16 cellular contexts compared by ENCODE assay signal in genomic region chr7:4699897-4700296, GRCh38. TPM values are rescaled to one million over a fixed set of nuclear protein-coding genes. Genes with fewer than 3 reads are reported as not detected.
DNase-seq lines count a peak whose midpoint lies in the region; ATAC-seq, FAIRE-seq and TF ChIP-seq lines count a peak whose summit lies in the region.
"Had no signal": no experiment of that assay in that cellular context is flagged by ENCODE, and none has a peak within 500 bp of the region (broad histone marks: within the 10 kb centered on the region; RNA-seq: fewer than 3 reads in every experiment).

No MANE protein-coding gene starts in this region.

- no peaks in the 10 kb centered on the region for H3K9me3 ChIP-seq in kidney (ENCODE audit: control insufficient read depth in 1 of 2, low read length in 2 of 2)
- H3K9me3 ChIP-seq: testis had no signal

- no peaks in the 10 kb centered on the region for H3K9me3 Mint-ChIP-seq in stimulated activated effector memory CD8-positive, alpha-beta T cell treated with anti-CD3 and anti-CD28 coated beads, Interleukin-12 subunit alpha, Interleukin-12 subunit beta, amount 100 ng/mL, for 72 hours
- H3K9me3 Mint-ChIP-seq: activated naive CD4-positive, alpha-beta T cell treated with anti-CD3 and anti-CD28 coated beads, Interleukin-2, amount 50 U/mL, for 72 hours had no signal

- H3K4me3 Mint-ChIP-seq in stimulated activated effector memory CD8-positive, alpha-beta T cell treated with anti-CD3 and anti-CD28 coated beads, Interleukin-12 subunit alpha, Interleukin-12 subunit beta, amount 100 ng/mL, for 72 hours, result no peak overlapping the region

- H3K36me3 ChIP-seq in kidney (ENCODE audit: control insufficient read depth in 1 of 2, insufficient read depth in 2 of 2, low read length in 2 of 2), result no peaks in the 10 kb centered on the region

- H3K27ac Mint-ChIP-seq in stimulated activated effector memory CD8-positive, alpha-beta T cell treated with anti-CD3 and anti-CD28 coated beads, Interleukin-12 subunit alpha, Interleukin-12 subunit beta, amount 100 ng/mL, for 72 hours, result peak overlapping the region; percentile 56

- H3K36me3 Mint-ChIP-seq in stimulated activated effector memory CD8-positive, alpha-beta T cell treated with anti-CD3 and anti-CD28 coated beads, Interleukin-12 subunit alpha, Interleukin-12 subunit beta, amount 100 ng/mL, for 72 hours, result no peaks in the 10 kb centered on the region
- H3K36me3 Mint-ChIP-seq: activated naive CD4-positive, alpha-beta T cell treated with anti-CD3 and anti-CD28 coated beads, Interleukin-2, amount 50 U/mL, for 72 hours had no signal

- TF ChIP-seq CTCF in kidney (IDR thresholded peaks at IDR 0.05; ENCODE audit: borderline replicate concordance, extremely low read depth, insufficient read depth), result no peak

- DNase-seq in DMS53 treated with DMSO at 0.1 percent for 48 hours (lab: John Stamatoyannopoulos, UW; ENCODE audit: unreplicated experiment) (peak; percentile 72), NCI-H510A (lab: John Stamatoyannopoulos, UW) (peak; percentile 31), kidney (peak; percentile 45), GM19238 (ENCODE audit: insufficient read length, low spot score) (no peak), NCI-H2081 treated with DMSO at 0.1 percent for 48 hours (lab: John Stamatoyannopoulos, UW) (no peak), T-helper 2 cell (no peak)
- DNase-seq in stimulated activated effector memory CD8-positive, alpha-beta T cell treated with anti-CD3 and anti-CD28 coated beads, Interleukin-12 subunit alpha, Interleukin-12 subunit beta, amount 100 ng/mL, for 72 hours (ENCODE audit: low spot score in 2 of 2), result no peak
- DNase-seq: Calu3; glutamatergic neuron; NCI-H187 treated with DMSO at 0.1 percent for 48 hours; NK-92 treated with Interleukin-12 subunit alpha and Interleukin-12 subunit beta, amount 100 ng/mL, for 24 hours; T-helper 9 cell; testis had no signal

- no peak for ATAC-seq in stimulated activated effector memory CD8-positive, alpha-beta T cell treated with anti-CD3 and anti-CD28 coated beads, Interleukin-12 subunit alpha, Interleukin-12 subunit beta, amount 100 ng/mL, for 72 hours
- no peak for ATAC-seq in GM21825 (IDR thresholded peaks at IDR 0.05; ENCODE audit: unreplicated experiment)

- no peak overlapping the region for H3K9ac ChIP-seq in kidney (ENCODE audit: low read length in 2 of 2)

- H3K4me1 ChIP-seq in kidney (ENCODE audit: control insufficient read depth in 1 of 2, insufficient read depth in 1 of 2, low read depth in 1 of 2, low read length in 2 of 2), result peaks cover 0 to 5% of the 10 kb centered on the region in 2 donors

- no peak overlapping the region for H3K27ac ChIP-seq in kidney (ENCODE audit: low read depth in 2 of 2, low read length in 2 of 2)

- H3K4me1 Mint-ChIP-seq in stimulated activated effector memory CD8-positive, alpha-beta T cell treated with anti-CD3 and anti-CD28 coated beads, Interleukin-12 subunit alpha, Interleukin-12 subunit beta, amount 100 ng/mL, for 72 hours, result peaks cover 40% of the 10 kb centered on the region

- FAIRE-seq in kidney (lab: Jason Lieb, UNC), result no peak
- FAIRE-seq: HTR-8/SVneo had no signal

- no peak overlapping the region for H3K4me3 ChIP-seq in kidney (ENCODE audit: low read length in 2 of 2)
- H3K4me3 ChIP-seq: testis had no signal

- intact Hi-C loops in kidney (cut with DNase I), result no loop called here

RNA-seq across cellular contexts. Expression of gene FOXK1, which starts 17.8 kb away (rescaled TPM):
- 44.2 TPM for total RNA-seq in kidney
- 3.9 TPM for polyA plus RNA-seq in kidney (ENCODE audit: insufficient read depth, low read depth, low replicate concordance)

Comparison
In these comparisons a context has a peak if more than half of its experiments do, and no peak if none do; other contexts are left out.
1. DNase-seq: peak in DMS53 treated with DMSO at 0.1 percent for 48 hours (single experiment), NCI-H510A (single experiment) and kidney (single experiment); none in stimulated activated effector memory CD8-positive, alpha-beta T cell treated with anti-CD3 and anti-CD28 coated beads, Interleukin-12 subunit alpha, Interleukin-12 subunit beta, amount 100 ng/mL, for 72 hours (0 of 2), GM19238 (single experiment), NCI-H2081 treated with DMSO at 0.1 percent for 48 hours (single experiment) and T-helper 2 cell (0 of 5).